ENCODE assay signal across 23 cellular contexts in genomic region chr3:87461443-87461842, GRCh38.
DNase-seq lines count a peak whose midpoint lies in the region; ATAC-seq, FAIRE-seq and TF ChIP-seq lines count a peak whose summit lies in the region.
"Had no signal": no experiment of that assay in that cellular context is flagged by ENCODE, and none has a peak within 500 bp of the region (broad histone marks: within the 10 kb centered on the region; RNA-seq: fewer than 3 reads in every experiment).

No MANE protein-coding gene starts in this region.

- no peak for FAIRE-seq in A549 (lab: Jason Lieb, UNC)
- FAIRE-seq: A204.1, D721Med, G401.6, GM12891, GM18507, HTR-8/SVneo had no signal

- H3K4me1 ChIP-seq in A549 (peaks cover 21% of the 10 kb centered on the region), GM23338 (ENCODE audit: insufficient read depth) (no peaks in the 10 kb centered on the region), RWPE2 (ENCODE audit: insufficient read depth, poor library complexity, severe bottlenecking) (peaks cover 9% of the 10 kb centered on the region), neuronal stem cell (ENCODE audit: control insufficient read depth in 2 of 2, insufficient read depth in 1 of 2, low read depth in 1 of 2, low read length in 2 of 2) (peaks cover 0 to 3% of the 10 kb centered on the region in 2 donors)
- H3K4me1 ChIP-seq: Caco-2 had no signal

- ATAC-seq in A549 (no peak), GM23338 (no peak), RWPE2 (ENCODE audit: low read depth) (peak; percentile 66), HG03280 (IDR thresholded peaks at IDR 0.05; ENCODE audit: unreplicated experiment) (no peak)

- no peak overlapping the region for H2BK12ac ChIP-seq in neuronal stem cell (ENCODE audit: low read length)

- WGBS in A549 (ENCODE audit: missing lambda C conversion rate), result 80% methylated on average over 2 of the region's 2 CpGs
- no CpG with 5 or more reads among the region's 2 CpGs for WGBS in neuronal stem cell (ENCODE audit: extremely low coverage in 2 of 2, insufficient read length in 2 of 2, insufficient replicate concordance in 1 of 2), 2 donors

- DNase-seq in A549 (ENCODE audit: low read depth in 1 of 2, low spot score in 1 of 2) (no peak), GM23338 (ENCODE audit: low spot score) (no peak), RWPE2 (ENCODE audit: low spot score) (no peak), epithelial cell of esophagus (ENCODE audit: low read depth) (peak; percentile 57), foreskin melanocyte (no peak), NCI-H526 treated with DMSO at 0.1 percent for 48 hours (lab: John Stamatoyannopoulos, UW) (no peak), neuronal stem cell (ENCODE audit: low spot score) (no peak)
- DNase-seq: AML-193; Caco-2; CD4-positive, alpha-beta T cell; GOT3; H9; KBM-7 had no signal

- H4K91ac ChIP-seq in neuronal stem cell (ENCODE audit: low read depth, low read length, poor library complexity), result no peak overlapping the region

- TF ChIP-seq EP300 in A549 (IDR thresholded peaks at IDR 0.05), result no peak

- peaks cover 8% of the 10 kb centered on the region; the same call in 1 of the 3 replicates for H3K9me3 ChIP-seq in A549
- H3K9me3 ChIP-seq in RWPE2 (ENCODE audit: severe bottlenecking), result no peaks in the 10 kb centered on the region
- no peaks in the 10 kb centered on the region for H3K9me3 ChIP-seq in neuronal stem cell (replicated peaks in 1 of 2; ENCODE audit: control insufficient read depth in 2 of 2, insufficient read depth in 1 of 2, low read depth in 1 of 2, low read length in 2 of 2)
- H3K9me3 ChIP-seq: Caco-2 had no signal

- no peak overlapping the region for H3K4me3 Mint-ChIP-seq in GM23338
- H3K4me3 Mint-ChIP-seq: CD4-positive, alpha-beta T cell; H9; IgD-negative memory B cell had no signal

- H3K4me2 ChIP-seq in A549 (peak overlapping the region; percentile 31; the same call in 2 of the 3 replicates), GM23338 (no peak overlapping the region), neuronal stem cell (ENCODE audit: insufficient read depth, low read length, poor library complexity, severe bottlenecking) (no peak overlapping the region)

- no peak overlapping the region for H3K18ac ChIP-seq in neuronal stem cell (ENCODE audit: low read length)

- POLR2A ChIA-PET in A549 (lab: Yijun Ruan, JAX), result no interaction called here

- H2BK5ac ChIP-seq in neuronal stem cell (ENCODE audit: low read length), result no peak overlapping the region

- no peaks in the 10 kb centered on the region for H4K20me1 ChIP-seq in GM23338 (replicated peaks; ENCODE audit: insufficient read depth)

- no peak overlapping the region for H3K9ac ChIP-seq in neuronal stem cell (ENCODE audit: low read depth, low read length, poor library complexity)

- H3K9me2 ChIP-seq in GM23338 (ENCODE audit: insufficient read depth), result peaks cover 4% of the 10 kb centered on the region; the same call in 1 of the 2 replicates

- H3K4ac ChIP-seq in neuronal stem cell (ENCODE audit: low read length), result no peak overlapping the region

- H3K4me1 Mint-ChIP-seq in GM23338, result peaks cover 5% of the 10 kb centered on the region; the same call in 2 of the 3 replicates
- H3K4me1 Mint-ChIP-seq: IgD-negative memory B cell had no signal

- no peaks in the 10 kb centered on the region for H3F3A ChIP-seq in GM23338 (replicated peaks; ENCODE audit: low read depth)

- H3K36me3 ChIP-seq in GM23338 (ENCODE audit: insufficient read depth), result no peaks in the 10 kb centered on the region
- H3K36me3 ChIP-seq in RWPE2 (ENCODE audit: low read depth), result no peaks in the 10 kb centered on the region
- no peaks in the 10 kb centered on the region for H3K36me3 ChIP-seq in neuronal stem cell (replicated peaks in 1 of 2; ENCODE audit: control insufficient read depth in 2 of 2, insufficient read depth in 2 of 2, low read length in 2 of 2)

- peak overlapping the region; percentile 27 to 62; a peak in 5 of 6 replicates for H3K27ac ChIP-seq in A549
- no peak overlapping the region for H3K27ac ChIP-seq in GM23338 (ENCODE audit: low read depth)
- no peak overlapping the region for H3K27ac ChIP-seq in RWPE2 (ENCODE audit: poor library complexity, severe bottlenecking)
- no peak overlapping the region for H3K27ac ChIP-seq in neuronal stem cell (replicated peaks; ENCODE audit: low read length)
- H3K27ac ChIP-seq: C4-2B, HL-60 had no signal

- H3K23ac ChIP-seq in neuronal stem cell (ENCODE audit: low read depth, low read length, poor library complexity), result no peak overlapping the region

- H3K14ac ChIP-seq in neuronal stem cell (ENCODE audit: low read length), result no peak overlapping the region

- no peak for TF ChIP-seq POLR2A in A549 (IDR thresholded peaks at IDR 0.05; ENCODE audit: low read length)

- no peak overlapping the region for H2BK15ac ChIP-seq in neuronal stem cell (ENCODE audit: low read length)

- H3K79me2 ChIP-seq in GM23338 (replicated peaks; ENCODE audit: insufficient read depth), result no peaks in the 10 kb centered on the region

- TF ChIP-seq RAD21 in A549 (conservative IDR thresholded peaks at IDR 0.05 in 1 of 2, IDR thresholded peaks at IDR 0.05 in 1 of 2), result no peak

- TF ChIP-seq CTCF in A549 (IDR thresholded peaks at IDR 0.05), result no peak
- no peak for TF ChIP-seq CTCF in GM23338 (conservative IDR thresholded peaks at IDR 0.05; ENCODE audit: low read depth in 2 of 2)
- TF ChIP-seq CTCF in RWPE2 (IDR thresholded peaks at IDR 0.05; ENCODE audit: poor library complexity, severe bottlenecking), result no peak
- TF ChIP-seq CTCF in epithelial cell of esophagus (IDR thresholded peaks at IDR 0.05; ENCODE audit: insufficient read depth, low read depth, low read length, missing control alignments), result no peak

- CTCF ChIA-PET in A549 (lab: Yijun Ruan, JAX), result interaction anchor here (0.8 to 1.0 kb wide), 2 partner anchors 42 to 379 kb away, joined by 3 read pairs; no protein-coding TSS in a partner anchor

- H2BK120ac ChIP-seq in neuronal stem cell (ENCODE audit: low read depth, low read length), result no peak overlapping the region

- H3K27ac Mint-ChIP-seq in GM23338, result peak overlapping the region; percentile 32; the same call in 1 of the 2 replicates
- H3K27ac Mint-ChIP-seq: CD4-positive, alpha-beta T cell; IgD-negative memory B cell had no signal

- H3K4me3 ChIP-seq in A549 (no peak overlapping the region), GM23338 (no peak overlapping the region), RWPE2 (ENCODE audit: severe bottlenecking) (no peak overlapping the region), epithelial cell of esophagus (ENCODE audit: low read length) (no peak overlapping the region), neuronal stem cell (ENCODE audit: low read length in 2 of 2) (no peak overlapping the region)

- H3K36me3 Mint-ChIP-seq in GM23338 (ENCODE audit: low read depth), result peaks cover 2% of the 10 kb centered on the region; the same call in 1 of the 3 replicates
- H3K36me3 Mint-ChIP-seq: IgD-negative memory B cell had no signal

- no peak overlapping the region for H4K8ac ChIP-seq in neuronal stem cell (ENCODE audit: low read depth, low read length)

- no peaks in the 10 kb centered on the region for H3K27me3 Mint-ChIP-seq in GM23338 (ENCODE audit: insufficient read depth, low read depth, poor library complexity)
- H3K27me3 Mint-ChIP-seq: IgD-negative memory B cell had no signal

- peaks cover 5% of the 10 kb centered on the region; the same call in 2 of the 3 replicates for H3K9me3 Mint-ChIP-seq in GM23338

- no peaks in the 10 kb centered on the region for H3K79me1 ChIP-seq in neuronal stem cell (ENCODE audit: low read depth, low read length)

- no peak overlapping the region for H2AK5ac ChIP-seq in neuronal stem cell (ENCODE audit: low read depth, low read length)

- no peak overlapping the region for H2AFZ ChIP-seq in GM23338
- H2AFZ ChIP-seq in neuronal stem cell (ENCODE audit: low read length), result no peak overlapping the region

- H3K27me3 ChIP-seq in GM23338 (ENCODE audit: insufficient read depth), result no peaks in the 10 kb centered on the region
- no peaks in the 10 kb centered on the region for H3K27me3 ChIP-seq in RWPE2 (ENCODE audit: insufficient read depth, poor library complexity, severe bottlenecking)
- no peaks in the 10 kb centered on the region for H3K27me3 ChIP-seq in neuronal stem cell (ENCODE audit: control insufficient read depth in 3 of 3, insufficient read depth in 3 of 3, low read depth in 1 of 3, low read length in 3 of 3)

TF ChIP-seq in A549, 52 proteins besides CTCF, POLR2A, EP300 and RAD21 (continues in another document):
- no peak for TF ChIP-seq ZSCAN20 (CRISPR knock-in tag; IDR thresholded peaks at IDR 0.05)
- no peak for TF ChIP-seq ZC3H11A (IDR thresholded peaks at IDR 0.05)
- no peak for TF ChIP-seq MAFK (IDR thresholded peaks at IDR 0.05; ENCODE audit: partially characterized antibody)
- TF ChIP-seq JUNB (IDR thresholded peaks at IDR 0.05), result no peak
- TF ChIP-seq SMC3 (IDR thresholded peaks at IDR 0.05), result no peak
- TF ChIP-seq CHD2 (IDR thresholded peaks at IDR 0.05; ENCODE audit: low read length, partially characterized antibody), result no peak
- TF ChIP-seq FOSB (CRISPR knock-in tag; IDR thresholded peaks at IDR 0.05), result no peak
- no peak for TF ChIP-seq HES2 (IDR thresholded peaks at IDR 0.05)

TF ChIP-seq in GM23338, 12 proteins besides CTCF, POLR2A, EP300 and RAD21 (continues in another document):
- TF ChIP-seq ETS1 (IDR thresholded peaks at IDR 0.05) (no peak), EZH2 (IDR thresholded peaks at IDR 0.05; ENCODE audit: low read depth, unreplicated experiment) (no peak)

Comparison
In these comparisons a context has a peak if more than half of its experiments do, and no peak if none do; other contexts are left out.
1. H3K27ac ChIP-seq: peak in A549 (2 of 2); none in GM23338 (single experiment), RWPE2 (single experiment) and neuronal stem cell (single experiment).